ENCODE assay signal across 8 cellular contexts in the genomic region with DNA sequence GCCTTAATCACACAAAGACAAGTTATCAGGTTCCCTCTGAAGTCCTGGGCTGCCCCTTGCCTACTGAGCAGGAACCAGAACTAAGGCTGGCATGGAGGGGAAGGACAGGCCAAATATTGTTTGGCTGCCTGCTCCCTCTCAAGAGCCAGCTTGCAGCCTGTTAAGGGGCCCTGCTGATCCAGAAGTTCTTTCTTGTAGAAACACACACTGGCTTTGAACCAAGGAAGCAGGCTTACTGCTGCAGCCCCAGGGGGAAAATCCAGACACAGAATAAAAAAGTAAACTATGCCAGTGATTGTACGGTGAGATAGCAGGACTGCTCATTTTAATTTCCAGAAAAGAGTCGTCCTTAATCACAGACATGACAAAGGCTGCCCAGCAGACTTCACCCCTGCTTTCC.
DNase-seq lines count a peak whose midpoint lies in the region; ATAC-seq, FAIRE-seq and TF ChIP-seq lines count a peak whose summit lies in the region.
"Not testable (repeated sequence)": the region's sequence is repeated elsewhere in the genome, so short reads cannot be mapped to it uniquely, and the experiment has no call there.

No MANE protein-coding gene starts in this region.

- not testable (repeated sequence) for TF ChIP-seq CTCF in C4-2B (conservative IDR thresholded peaks at IDR 0.05); breast epithelium (IDR thresholded peaks at IDR 0.05); left lung (IDR thresholded peaks at IDR 0.05); pancreas (IDR thresholded peaks at IDR 0.05); thyroid gland (IDR thresholded peaks at IDR 0.05)

- not testable (repeated sequence) for H3K36me3 ChIP-seq in MG63, breast epithelium, left lung, pancreas, thyroid gland

- TF ChIP-seq POLR2A in breast epithelium (IDR thresholded peaks at IDR 0.05); thyroid gland (IDR thresholded peaks at IDR 0.05): not testable (repeated sequence)

- H3K4me1 ChIP-seq in breast epithelium, left lung, pancreas, thyroid gland: not testable (repeated sequence)

- not testable (repeated sequence) for H3K4me3 ChIP-seq in MG63; breast epithelium; left lung; pancreas; thyroid gland (replicated peaks in 1 of 3)

- WGBS in pancreas, 2 donors, result 0 to 7% methylated on average over 1 of the region's 2 CpGs
- WGBS in thyroid gland, 2 donors, result 20% methylated on average over 1 of the region's 2 CpGs; no CpG with 5 or more reads in 1 of the 2 donors

- not testable (repeated sequence) for H3K27me3 ChIP-seq in MG63, breast epithelium, left lung, pancreas, thyroid gland

- intact Hi-C loops in breast epithelium (cut with DNase I; ENCODE audit: low total_unique reads); Right ventricle myocardium superior (cut with DNase I); left cardiac atrium (cut with DNase I); left lung (cut with DNase I); pancreas (cut with DNase I); thyroid gland (cut with DNase I): not testable (repeated sequence)

- H3K9me3 ChIP-seq in MG63, breast epithelium, left lung, pancreas, thyroid gland: not testable (repeated sequence)

- DNase-seq in MG63, result peak; percentile 16
- DNase-seq in breast epithelium (ENCODE audit: low spot score in 2 of 2), result peak in 1 of 2 donors; percentile 27
- DNase-seq in Right ventricle myocardium superior, left cardiac atrium, left lung, pancreas: not testable (repeated sequence)
- peak; percentile 40 to 42 for DNase-seq in thyroid gland

- H3K27ac ChIP-seq in C4-2B (peak overlapping the region; percentile 52), breast epithelium (peak overlapping the region; percentile 52 to 64), thyroid gland (peak overlapping the region; percentile 58 to 70 (median 66))
- not testable (repeated sequence) for H3K27ac ChIP-seq in left lung, pancreas

- ATAC-seq in Right ventricle myocardium superior (ENCODE audit: poor library complexity) (peak; percentile 85), left cardiac atrium (peak; percentile 14 to 76), left lung (peak; percentile 44), pancreas (peak in 3 of 4 donors; percentile 8 to 34 (median 24))

- FAIRE-seq in pancreas (lab: Jason Lieb, UNC), result not testable (repeated sequence)

Comparison
In these comparisons a context has a peak if more than half of its experiments do, and no peak if none do; other contexts are left out.
1. ATAC-seq: peak in every context shown above with its lines; median percentile 85 in Right ventricle myocardium superior; 45 in left cardiac atrium; 44 in left lung; 24 in pancreas.